In the genomic region with DNA sequence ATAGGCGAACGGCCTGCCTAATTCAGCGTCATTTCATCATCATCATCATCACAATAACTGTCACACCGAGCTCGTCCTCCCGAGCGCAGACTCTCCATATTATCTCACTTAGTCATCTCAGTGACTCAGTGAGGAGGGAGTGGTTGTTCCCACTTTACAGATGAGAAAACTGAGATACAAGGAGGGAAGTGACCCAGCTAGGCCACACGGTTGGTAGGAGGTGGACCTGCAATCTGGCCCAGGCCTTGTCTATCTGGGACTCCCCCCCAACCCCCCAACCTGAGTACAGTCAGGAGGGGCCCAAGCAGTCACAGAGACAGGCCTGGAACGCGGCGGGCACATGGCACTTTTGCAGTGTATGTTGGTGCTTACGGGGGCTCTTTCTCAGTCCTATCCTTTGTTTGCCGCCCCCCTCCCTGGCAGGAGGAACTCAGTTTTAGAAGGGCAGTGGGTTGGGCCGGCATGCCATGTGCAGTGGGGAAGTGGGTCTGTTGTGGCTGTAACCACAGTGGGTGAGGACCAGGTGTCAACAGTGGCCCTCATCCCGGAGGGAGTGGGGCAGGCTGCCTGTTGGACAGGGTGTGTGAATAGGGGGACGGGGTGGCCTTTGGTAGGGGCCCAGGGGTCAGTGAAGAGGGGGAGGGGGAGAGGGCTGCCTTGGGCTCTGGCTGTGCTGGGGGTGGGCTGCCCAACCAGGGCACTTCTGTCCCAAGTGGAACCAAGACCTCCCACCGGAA, we compare ENCODE assay signal across 1 cellular context.
TF ChIP-seq lines count a peak whose summit lies in the region.

No MANE protein-coding gene starts in this region.

TF ChIP-seq in K562, 482 proteins besides CTCF, POLR2A, EP300 and RAD21 (continued from another document and continues in another):
- TF ChIP-seq, protein P1, sequence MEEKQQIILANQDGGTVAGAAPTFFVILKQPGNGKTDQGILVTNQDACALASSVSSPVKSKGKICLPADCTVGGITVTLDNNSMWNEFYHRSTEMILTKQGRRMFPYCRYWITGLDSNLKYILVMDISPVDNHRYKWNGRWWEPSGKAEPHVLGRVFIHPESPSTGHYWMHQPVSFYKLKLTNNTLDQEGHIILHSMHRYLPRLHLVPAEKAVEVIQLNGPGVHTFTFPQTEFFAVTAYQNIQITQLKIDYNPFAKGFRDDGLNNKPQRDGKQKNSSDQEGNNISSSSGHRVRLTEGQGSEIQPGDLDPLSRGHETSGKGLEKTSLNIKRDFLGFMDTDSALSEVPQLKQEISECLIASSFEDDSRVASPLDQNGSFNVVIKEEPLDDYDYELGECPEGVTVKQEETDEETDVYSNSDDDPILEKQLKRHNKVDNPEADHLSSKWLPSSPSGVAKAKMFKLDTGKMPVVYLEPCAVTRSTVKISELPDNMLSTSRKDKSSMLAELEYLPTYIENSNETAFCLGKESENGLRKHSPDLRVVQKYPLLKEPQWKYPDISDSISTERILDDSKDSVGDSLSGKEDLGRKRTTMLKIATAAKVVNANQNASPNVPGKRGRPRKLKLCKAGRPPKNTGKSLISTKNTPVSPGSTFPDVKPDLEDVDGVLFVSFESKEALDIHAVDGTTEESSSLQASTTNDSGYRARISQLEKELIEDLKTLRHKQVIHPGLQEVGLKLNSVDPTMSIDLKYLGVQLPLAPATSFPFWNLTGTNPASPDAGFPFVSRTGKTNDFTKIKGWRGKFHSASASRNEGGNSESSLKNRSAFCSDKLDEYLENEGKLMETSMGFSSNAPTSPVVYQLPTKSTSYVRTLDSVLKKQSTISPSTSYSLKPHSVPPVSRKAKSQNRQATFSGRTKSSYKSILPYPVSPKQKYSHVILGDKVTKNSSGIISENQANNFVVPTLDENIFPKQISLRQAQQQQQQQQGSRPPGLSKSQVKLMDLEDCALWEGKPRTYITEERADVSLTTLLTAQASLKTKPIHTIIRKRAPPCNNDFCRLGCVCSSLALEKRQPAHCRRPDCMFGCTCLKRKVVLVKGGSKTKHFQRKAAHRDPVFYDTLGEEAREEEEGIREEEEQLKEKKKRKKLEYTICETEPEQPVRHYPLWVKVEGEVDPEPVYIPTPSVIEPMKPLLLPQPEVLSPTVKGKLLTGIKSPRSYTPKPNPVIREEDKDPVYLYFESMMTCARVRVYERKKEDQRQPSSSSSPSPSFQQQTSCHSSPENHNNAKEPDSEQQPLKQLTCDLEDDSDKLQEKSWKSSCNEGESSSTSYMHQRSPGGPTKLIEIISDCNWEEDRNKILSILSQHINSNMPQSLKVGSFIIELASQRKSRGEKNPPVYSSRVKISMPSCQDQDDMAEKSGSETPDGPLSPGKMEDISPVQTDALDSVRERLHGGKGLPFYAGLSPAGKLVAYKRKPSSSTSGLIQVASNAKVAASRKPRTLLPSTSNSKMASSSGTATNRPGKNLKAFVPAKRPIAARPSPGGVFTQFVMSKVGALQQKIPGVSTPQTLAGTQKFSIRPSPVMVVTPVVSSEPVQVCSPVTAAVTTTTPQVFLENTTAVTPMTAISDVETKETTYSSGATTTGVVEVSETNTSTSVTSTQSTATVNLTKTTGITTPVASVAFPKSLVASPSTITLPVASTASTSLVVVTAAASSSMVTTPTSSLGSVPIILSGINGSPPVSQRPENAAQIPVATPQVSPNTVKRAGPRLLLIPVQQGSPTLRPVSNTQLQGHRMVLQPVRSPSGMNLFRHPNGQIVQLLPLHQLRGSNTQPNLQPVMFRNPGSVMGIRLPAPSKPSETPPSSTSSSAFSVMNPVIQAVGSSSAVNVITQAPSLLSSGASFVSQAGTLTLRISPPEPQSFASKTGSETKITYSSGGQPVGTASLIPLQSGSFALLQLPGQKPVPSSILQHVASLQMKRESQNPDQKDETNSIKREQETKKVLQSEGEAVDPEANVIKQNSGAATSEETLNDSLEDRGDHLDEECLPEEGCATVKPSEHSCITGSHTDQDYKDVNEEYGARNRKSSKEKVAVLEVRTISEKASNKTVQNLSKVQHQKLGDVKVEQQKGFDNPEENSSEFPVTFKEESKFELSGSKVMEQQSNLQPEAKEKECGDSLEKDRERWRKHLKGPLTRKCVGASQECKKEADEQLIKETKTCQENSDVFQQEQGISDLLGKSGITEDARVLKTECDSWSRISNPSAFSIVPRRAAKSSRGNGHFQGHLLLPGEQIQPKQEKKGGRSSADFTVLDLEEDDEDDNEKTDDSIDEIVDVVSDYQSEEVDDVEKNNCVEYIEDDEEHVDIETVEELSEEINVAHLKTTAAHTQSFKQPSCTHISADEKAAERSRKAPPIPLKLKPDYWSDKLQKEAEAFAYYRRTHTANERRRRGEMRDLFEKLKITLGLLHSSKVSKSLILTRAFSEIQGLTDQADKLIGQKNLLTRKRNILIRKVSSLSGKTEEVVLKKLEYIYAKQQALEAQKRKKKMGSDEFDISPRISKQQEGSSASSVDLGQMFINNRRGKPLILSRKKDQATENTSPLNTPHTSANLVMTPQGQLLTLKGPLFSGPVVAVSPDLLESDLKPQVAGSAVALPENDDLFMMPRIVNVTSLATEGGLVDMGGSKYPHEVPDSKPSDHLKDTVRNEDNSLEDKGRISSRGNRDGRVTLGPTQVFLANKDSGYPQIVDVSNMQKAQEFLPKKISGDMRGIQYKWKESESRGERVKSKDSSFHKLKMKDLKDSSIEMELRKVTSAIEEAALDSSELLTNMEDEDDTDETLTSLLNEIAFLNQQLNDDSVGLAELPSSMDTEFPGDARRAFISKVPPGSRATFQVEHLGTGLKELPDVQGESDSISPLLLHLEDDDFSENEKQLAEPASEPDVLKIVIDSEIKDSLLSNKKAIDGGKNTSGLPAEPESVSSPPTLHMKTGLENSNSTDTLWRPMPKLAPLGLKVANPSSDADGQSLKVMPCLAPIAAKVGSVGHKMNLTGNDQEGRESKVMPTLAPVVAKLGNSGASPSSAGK (IDR thresholded peaks at IDR 0.05) = no peak
- no peak for TF ChIP-seq EHMT2 (IDR thresholded peaks at IDR 0.05)
- TF ChIP-seq TAF7 (tag; IDR thresholded peaks at IDR 0.05) = no peak
- TF ChIP-seq BACH1 (tag; IDR thresholded peaks at IDR 0.05) = no peak
- TF ChIP-seq, protein P2, sequence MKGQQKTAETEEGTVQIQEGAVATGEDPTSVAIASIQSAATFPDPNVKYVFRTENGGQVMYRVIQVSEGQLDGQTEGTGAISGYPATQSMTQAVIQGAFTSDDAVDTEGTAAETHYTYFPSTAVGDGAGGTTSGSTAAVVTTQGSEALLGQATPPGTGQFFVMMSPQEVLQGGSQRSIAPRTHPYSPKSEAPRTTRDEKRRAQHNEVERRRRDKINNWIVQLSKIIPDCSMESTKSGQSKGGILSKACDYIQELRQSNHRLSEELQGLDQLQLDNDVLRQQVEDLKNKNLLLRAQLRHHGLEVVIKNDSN (CRISPR knock-in tag; IDR thresholded peaks at IDR 0.05) = 0 out of 2 replicates have a peak, but pooled peaks have one; percentile 14
- no peak for TF ChIP-seq ZNF232 (CRISPR knock-in tag; IDR thresholded peaks at IDR 0.05)
- TF ChIP-seq, protein P3, sequence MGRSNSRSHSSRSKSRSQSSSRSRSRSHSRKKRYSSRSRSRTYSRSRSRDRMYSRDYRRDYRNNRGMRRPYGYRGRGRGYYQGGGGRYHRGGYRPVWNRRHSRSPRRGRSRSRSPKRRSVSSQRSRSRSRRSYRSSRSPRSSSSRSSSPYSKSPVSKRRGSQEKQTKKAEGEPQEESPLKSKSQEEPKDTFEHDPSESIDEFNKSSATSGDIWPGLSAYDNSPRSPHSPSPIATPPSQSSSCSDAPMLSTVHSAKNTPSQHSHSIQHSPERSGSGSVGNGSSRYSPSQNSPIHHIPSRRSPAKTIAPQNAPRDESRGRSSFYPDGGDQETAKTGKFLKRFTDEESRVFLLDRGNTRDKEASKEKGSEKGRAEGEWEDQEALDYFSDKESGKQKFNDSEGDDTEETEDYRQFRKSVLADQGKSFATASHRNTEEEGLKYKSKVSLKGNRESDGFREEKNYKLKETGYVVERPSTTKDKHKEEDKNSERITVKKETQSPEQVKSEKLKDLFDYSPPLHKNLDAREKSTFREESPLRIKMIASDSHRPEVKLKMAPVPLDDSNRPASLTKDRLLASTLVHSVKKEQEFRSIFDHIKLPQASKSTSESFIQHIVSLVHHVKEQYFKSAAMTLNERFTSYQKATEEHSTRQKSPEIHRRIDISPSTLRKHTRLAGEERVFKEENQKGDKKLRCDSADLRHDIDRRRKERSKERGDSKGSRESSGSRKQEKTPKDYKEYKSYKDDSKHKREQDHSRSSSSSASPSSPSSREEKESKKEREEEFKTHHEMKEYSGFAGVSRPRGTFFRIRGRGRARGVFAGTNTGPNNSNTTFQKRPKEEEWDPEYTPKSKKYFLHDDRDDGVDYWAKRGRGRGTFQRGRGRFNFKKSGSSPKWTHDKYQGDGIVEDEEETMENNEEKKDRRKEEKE (IDR thresholded peaks at IDR 0.05; ENCODE audit: borderline replicate concordance in 1 of 2, control insufficient read depth in 1 of 2, low read depth in 2 of 2, low read length in 1 of 2) = no peak
- no peak for TF ChIP-seq CBX2 (IDR thresholded peaks at IDR 0.05; ENCODE audit: insufficient read depth, low read length, poor library complexity, severe bottlenecking)
- TF ChIP-seq TCF3 (CRISPR knock-in tag; IDR thresholded peaks at IDR 0.05) = no peak
- TF ChIP-seq ZNF263 (CRISPR knock-in tag; IDR thresholded peaks at IDR 0.05; ENCODE audit: borderline replicate concordance) = 0 out of 2 replicates have a peak, but pooled peaks have one; percentile 42
- TF ChIP-seq HNRNPUL1 (IDR thresholded peaks at IDR 0.05; ENCODE audit: low read length) = no peak
- TF ChIP-seq, protein P4, sequence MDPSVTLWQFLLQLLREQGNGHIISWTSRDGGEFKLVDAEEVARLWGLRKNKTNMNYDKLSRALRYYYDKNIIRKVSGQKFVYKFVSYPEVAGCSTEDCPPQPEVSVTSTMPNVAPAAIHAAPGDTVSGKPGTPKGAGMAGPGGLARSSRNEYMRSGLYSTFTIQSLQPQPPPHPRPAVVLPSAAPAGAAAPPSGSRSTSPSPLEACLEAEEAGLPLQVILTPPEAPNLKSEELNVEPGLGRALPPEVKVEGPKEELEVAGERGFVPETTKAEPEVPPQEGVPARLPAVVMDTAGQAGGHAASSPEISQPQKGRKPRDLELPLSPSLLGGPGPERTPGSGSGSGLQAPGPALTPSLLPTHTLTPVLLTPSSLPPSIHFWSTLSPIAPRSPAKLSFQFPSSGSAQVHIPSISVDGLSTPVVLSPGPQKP (CRISPR knock-in tag; IDR thresholded peaks at IDR 0.05) = no peak
- TF ChIP-seq HDAC2 (IDR thresholded peaks at IDR 0.05) = peak; percentile 94
- TF ChIP-seq YY1 (IDR thresholded peaks at IDR 0.05; ENCODE audit: borderline replicate concordance in 1 of 3, control insufficient read depth in 1 of 3, extremely low read depth in 1 of 3, insufficient read depth in 3 of 3, insufficient read length in 1 of 3, insufficient replicate concordance in 2 of 3, low read depth in 1 of 3, low read length in 2 of 3) = peak in 1 of 3 experiments; percentile 18
- no peak for TF ChIP-seq ZNF79 (CRISPR knock-in tag; IDR thresholded peaks at IDR 0.05; ENCODE audit: low read depth)
- TF ChIP-seq ZNF146 (CRISPR knock-in tag; IDR thresholded peaks at IDR 0.05; ENCODE audit: unreplicated experiment) = no peak
- no peak for TF ChIP-seq ZC3H4 (CRISPR knock-in tag; IDR thresholded peaks at IDR 0.05; ENCODE audit: borderline replicate concordance)
- TF ChIP-seq GATA2 (CRISPR knock-in tag; IDR thresholded peaks at IDR 0.05) = peak; percentile 57; the same call in 1 of the 2 replicates
- TF ChIP-seq, protein P5, sequence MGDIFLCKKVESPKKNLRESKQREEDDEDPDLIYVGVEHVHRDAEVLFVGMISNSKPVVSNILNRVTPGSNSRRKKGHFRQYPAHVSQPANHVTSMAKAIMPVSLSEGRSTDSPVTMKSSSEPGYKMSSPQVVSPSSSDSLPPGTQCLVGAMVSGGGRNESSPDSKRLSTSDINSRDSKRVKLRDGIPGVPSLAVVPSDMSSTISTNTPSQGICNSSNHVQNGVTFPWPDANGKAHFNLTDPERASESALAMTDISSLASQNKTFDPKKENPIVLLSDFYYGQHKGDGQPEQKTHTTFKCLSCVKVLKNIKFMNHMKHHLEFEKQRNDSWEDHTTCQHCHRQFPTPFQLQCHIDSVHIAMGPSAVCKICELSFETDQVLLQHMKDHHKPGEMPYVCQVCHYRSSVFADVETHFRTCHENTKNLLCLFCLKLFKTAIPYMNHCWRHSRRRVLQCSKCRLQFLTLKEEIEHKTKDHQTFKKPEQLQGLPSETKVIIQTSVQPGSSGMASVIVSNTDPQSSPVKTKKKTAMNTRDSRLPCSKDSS (IDR thresholded peaks at IDR 0.05; ENCODE audit: low read depth, partially characterized antibody) = no peak
- TF ChIP-seq GATAD2A (IDR thresholded peaks at IDR 0.05) = no peak
- TF ChIP-seq HDAC6 (IDR thresholded peaks at IDR 0.05; ENCODE audit: low read depth, low read length) = no peak
- no peak for TF ChIP-seq MEIS2 (IDR thresholded peaks at IDR 0.05; ENCODE audit: partially characterized antibody)
- 0 out of 4 replicates have a peak, but pooled peaks of 1 of the 2 experiments have one; percentile 43 for TF ChIP-seq FOXA3 (CRISPR knock-in tag; conservative IDR thresholded peaks at IDR 0.05 in 1 of 2, IDR thresholded peaks at IDR 0.05 in 1 of 2)
- TF ChIP-seq NRF1 (conservative IDR thresholded peaks at IDR 0.05 in 1 of 2, IDR thresholded peaks at IDR 0.05 in 1 of 2) = peak in 1 of 2 experiments; percentile 39; a peak in 2 of 4 replicates
- peak; percentile 25; the same call in 1 of the 2 replicates for TF ChIP-seq ARID1B (IDR thresholded peaks at IDR 0.05)
- no peak for TF ChIP-seq SETDB1 (IDR thresholded peaks at IDR 0.05; ENCODE audit: low read length)
- TF ChIP-seq, protein P6, sequence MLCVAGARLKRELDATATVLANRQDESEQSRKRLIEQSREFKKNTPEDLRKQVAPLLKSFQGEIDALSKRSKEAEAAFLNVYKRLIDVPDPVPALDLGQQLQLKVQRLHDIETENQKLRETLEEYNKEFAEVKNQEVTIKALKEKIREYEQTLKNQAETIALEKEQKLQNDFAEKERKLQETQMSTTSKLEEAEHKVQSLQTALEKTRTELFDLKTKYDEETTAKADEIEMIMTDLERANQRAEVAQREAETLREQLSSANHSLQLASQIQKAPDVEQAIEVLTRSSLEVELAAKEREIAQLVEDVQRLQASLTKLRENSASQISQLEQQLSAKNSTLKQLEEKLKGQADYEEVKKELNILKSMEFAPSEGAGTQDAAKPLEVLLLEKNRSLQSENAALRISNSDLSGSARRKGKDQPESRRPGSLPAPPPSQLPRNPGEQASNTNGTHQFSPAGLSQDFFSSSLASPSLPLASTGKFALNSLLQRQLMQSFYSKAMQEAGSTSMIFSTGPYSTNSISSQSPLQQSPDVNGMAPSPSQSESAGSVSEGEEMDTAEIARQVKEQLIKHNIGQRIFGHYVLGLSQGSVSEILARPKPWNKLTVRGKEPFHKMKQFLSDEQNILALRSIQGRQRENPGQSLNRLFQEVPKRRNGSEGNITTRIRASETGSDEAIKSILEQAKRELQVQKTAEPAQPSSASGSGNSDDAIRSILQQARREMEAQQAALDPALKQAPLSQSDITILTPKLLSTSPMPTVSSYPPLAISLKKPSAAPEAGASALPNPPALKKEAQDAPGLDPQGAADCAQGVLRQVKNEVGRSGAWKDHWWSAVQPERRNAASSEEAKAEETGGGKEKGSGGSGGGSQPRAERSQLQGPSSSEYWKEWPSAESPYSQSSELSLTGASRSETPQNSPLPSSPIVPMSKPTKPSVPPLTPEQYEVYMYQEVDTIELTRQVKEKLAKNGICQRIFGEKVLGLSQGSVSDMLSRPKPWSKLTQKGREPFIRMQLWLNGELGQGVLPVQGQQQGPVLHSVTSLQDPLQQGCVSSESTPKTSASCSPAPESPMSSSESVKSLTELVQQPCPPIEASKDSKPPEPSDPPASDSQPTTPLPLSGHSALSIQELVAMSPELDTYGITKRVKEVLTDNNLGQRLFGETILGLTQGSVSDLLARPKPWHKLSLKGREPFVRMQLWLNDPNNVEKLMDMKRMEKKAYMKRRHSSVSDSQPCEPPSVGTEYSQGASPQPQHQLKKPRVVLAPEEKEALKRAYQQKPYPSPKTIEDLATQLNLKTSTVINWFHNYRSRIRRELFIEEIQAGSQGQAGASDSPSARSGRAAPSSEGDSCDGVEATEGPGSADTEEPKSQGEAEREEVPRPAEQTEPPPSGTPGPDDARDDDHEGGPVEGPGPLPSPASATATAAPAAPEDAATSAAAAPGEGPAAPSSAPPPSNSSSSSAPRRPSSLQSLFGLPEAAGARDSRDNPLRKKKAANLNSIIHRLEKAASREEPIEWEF (CRISPR knock-in tag; IDR thresholded peaks at IDR 0.05) = no peak
- no peak for TF ChIP-seq MCM3 (IDR thresholded peaks at IDR 0.05)
